Comparison of ENCODE assay signal across 1 cellular context in the genomic region with DNA sequence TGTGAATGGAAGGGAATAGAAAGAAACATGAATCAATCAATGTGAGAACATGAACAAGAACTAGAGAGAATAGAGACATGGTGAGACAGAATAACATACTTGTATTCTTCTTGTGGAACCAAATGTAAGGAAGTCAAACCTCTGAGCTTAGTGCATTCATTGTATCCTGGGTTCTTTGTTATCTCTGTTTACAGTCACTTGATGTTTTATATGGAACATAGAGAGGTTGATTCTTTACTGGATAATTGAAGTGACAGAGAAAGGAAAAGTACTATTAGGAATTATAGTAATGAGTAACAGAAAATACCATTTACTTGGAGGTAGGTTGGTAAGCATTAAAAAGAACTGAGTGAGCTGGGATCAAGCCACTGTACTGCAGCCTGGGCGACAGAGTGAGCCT.
TF ChIP-seq lines count a peak whose summit lies in the region.

No MANE protein-coding gene starts in this region.

TF ChIP-seq in HepG2, 621 proteins besides CTCF, POLR2A, EP300 and RAD21:
- TF ChIP-seq HOXA5 (CRISPR knock-in tag; IDR thresholded peaks at IDR 0.05) (no peak), ZNF879 (CRISPR knock-in tag; IDR thresholded peaks at IDR 0.05) (no peak), YY1 (IDR thresholded peaks at IDR 0.05; ENCODE audit: insufficient read depth, insufficient replicate concordance, low read depth, low read length) (no peak), REL (CRISPR knock-in tag; conservative IDR thresholded peaks at IDR 0.05) (no peak), KMT2A (CRISPR knock-in tag; IDR thresholded peaks at IDR 0.05) (no peak), ZNF781 (CRISPR knock-in tag; IDR thresholded peaks at IDR 0.05; ENCODE audit: borderline replicate concordance, not compliant biosample characterization) (no peak), SALL2 (CRISPR knock-in tag; IDR thresholded peaks at IDR 0.05) (no peak), ZNF121 (CRISPR knock-in tag; IDR thresholded peaks at IDR 0.05) (no peak), ETV6 (CRISPR knock-in tag; conservative IDR thresholded peaks at IDR 0.05) (no peak), ZNF335 (CRISPR knock-in tag; IDR thresholded peaks at IDR 0.05) (no peak), SIN3A (IDR thresholded peaks at IDR 0.05; ENCODE audit: borderline replicate concordance, low read depth, low read length) (no peak), ZNF570 (CRISPR knock-in tag; IDR thresholded peaks at IDR 0.05; ENCODE audit: borderline replicate concordance) (no peak), ZNF33B (CRISPR knock-in tag; IDR thresholded peaks at IDR 0.05) (no peak), ETS1 (CRISPR knock-in tag; IDR thresholded peaks at IDR 0.05) (no peak), REXO4 (CRISPR knock-in tag; IDR thresholded peaks at IDR 0.05; ENCODE audit: borderline replicate concordance) (no peak)
- TF ChIP-seq, protein P1, sequence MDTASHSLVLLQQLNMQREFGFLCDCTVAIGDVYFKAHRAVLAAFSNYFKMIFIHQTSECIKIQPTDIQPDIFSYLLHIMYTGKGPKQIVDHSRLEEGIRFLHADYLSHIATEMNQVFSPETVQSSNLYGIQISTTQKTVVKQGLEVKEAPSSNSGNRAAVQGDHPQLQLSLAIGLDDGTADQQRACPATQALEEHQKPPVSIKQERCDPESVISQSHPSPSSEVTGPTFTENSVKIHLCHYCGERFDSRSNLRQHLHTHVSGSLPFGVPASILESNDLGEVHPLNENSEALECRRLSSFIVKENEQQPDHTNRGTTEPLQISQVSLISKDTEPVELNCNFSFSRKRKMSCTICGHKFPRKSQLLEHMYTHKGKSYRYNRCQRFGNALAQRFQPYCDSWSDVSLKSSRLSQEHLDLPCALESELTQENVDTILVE (CRISPR knock-in tag; IDR thresholded peaks at IDR 0.05), result no peak
- TF ChIP-seq, protein P2, sequence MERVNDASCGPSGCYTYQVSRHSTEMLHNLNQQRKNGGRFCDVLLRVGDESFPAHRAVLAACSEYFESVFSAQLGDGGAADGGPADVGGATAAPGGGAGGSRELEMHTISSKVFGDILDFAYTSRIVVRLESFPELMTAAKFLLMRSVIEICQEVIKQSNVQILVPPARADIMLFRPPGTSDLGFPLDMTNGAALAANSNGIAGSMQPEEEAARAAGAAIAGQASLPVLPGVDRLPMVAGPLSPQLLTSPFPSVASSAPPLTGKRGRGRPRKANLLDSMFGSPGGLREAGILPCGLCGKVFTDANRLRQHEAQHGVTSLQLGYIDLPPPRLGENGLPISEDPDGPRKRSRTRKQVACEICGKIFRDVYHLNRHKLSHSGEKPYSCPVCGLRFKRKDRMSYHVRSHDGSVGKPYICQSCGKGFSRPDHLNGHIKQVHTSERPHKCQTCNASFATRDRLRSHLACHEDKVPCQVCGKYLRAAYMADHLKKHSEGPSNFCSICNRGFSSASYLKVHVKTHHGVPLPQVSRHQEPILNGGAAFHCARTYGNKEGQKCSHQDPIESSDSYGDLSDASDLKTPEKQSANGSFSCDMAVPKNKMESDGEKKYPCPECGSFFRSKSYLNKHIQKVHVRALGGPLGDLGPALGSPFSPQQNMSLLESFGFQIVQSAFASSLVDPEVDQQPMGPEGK (CRISPR knock-in tag; IDR thresholded peaks at IDR 0.05), result no peak
